8 cellular contexts compared by ENCODE assay signal in genomic region chr16:30956601-30957455, GRCh38. TPM values are rescaled to one million over a fixed set of nuclear protein-coding genes. Genes with fewer than 3 reads are reported as not detected.
A peak's percentile ranks its signal among the peaks of the same experiment; 100 is the strongest.
DNase-seq lines count a peak whose midpoint lies in the region; ATAC-seq, FAIRE-seq and TF ChIP-seq lines count a peak whose summit lies in the region.

No MANE protein-coding gene starts in this region.

- CTCF ChIA-PET in A549 (lab: Yijun Ruan, JAX), result interaction anchor here (0.6 to 8.2 kb wide), 3 partner anchors 15 to 78 kb away, joined by 3 to 78 read pairs (median 3); no protein-coding TSS in a partner anchor

- TF ChIP-seq RAD21 in A549 (conservative IDR thresholded peaks at IDR 0.05 in 1 of 2, IDR thresholded peaks at IDR 0.05 in 1 of 2), result no peak

- peak overlapping the region; percentile 93 for H3K4me3 Mint-ChIP-seq in memory B cell

- peaks cover 17% of the 10 kb centered on the region for H3K4me1 Mint-ChIP-seq in memory B cell

- TF ChIP-seq POLR2A in A549 (IDR thresholded peaks at IDR 0.05; ENCODE audit: low read length), result no peak; the same call in none of the 2 replicates

- H3K27me3 Mint-ChIP-seq in memory B cell, result no peaks in the 10 kb centered on the region

- DNase-seq in A549 (ENCODE audit: low read depth in 1 of 2, low spot score in 1 of 2), result peak; percentile 79 to 91
- DNase-seq in NCI-H82 (lab: John Stamatoyannopoulos, UW), result peak; percentile 84
- peak; percentile 74 to 82 for DNase-seq in activated CD8-positive, alpha-beta memory T cell treated with anti-CD3 and anti-CD28 coated beads for 1 hour (ENCODE audit: extremely low read depth in 1 of 2, low read depth in 1 of 2)
- peak; percentile 77 for DNase-seq in effector CD8-positive, alpha-beta T cell (lab: John Stamatoyannopoulos, UW)
- DNase-seq in memory B cell (ENCODE audit: low spot score in 2 of 2), result peak; percentile 66 to 85
- DNase-seq in stimulated activated CD8-positive, alpha-beta memory T cell treated with anti-CD3 and anti-CD28 coated beads, Interleukin-12 subunit alpha, Interleukin-12 subunit beta, amount 100 ng/mL, for 4 hours (ENCODE audit: low read depth), result peak; percentile 79

- TF ChIP-seq CTCF in A549 (IDR thresholded peaks at IDR 0.05), result 0 out of 3 replicates have a peak, but pooled peaks have one; percentile 25

- no peaks in the 10 kb centered on the region for H3K9me3 Mint-ChIP-seq in memory B cell

- TF ChIP-seq EP300 in A549 (IDR thresholded peaks at IDR 0.05), result no peak

- 38% methylated on average over 26 of the region's 42 CpGs for WGBS in A549 (ENCODE audit: missing lambda C conversion rate)

- H3K27ac Mint-ChIP-seq in memory B cell, result peak overlapping the region; percentile 54

- ATAC-seq in A549 (peak; percentile 65 to 80), GM18511 (IDR thresholded peaks at IDR 0.05; ENCODE audit: unreplicated experiment) (peak; percentile 62), HG03280 (IDR thresholded peaks at IDR 0.05; ENCODE audit: unreplicated experiment) (peak; percentile 39), memory B cell (ENCODE audit: low read depth) (peak; percentile 49)

- H3K36me3 Mint-ChIP-seq in memory B cell, result peaks cover 8% of the 10 kb centered on the region

- H3K27ac ChIP-seq in A549, result peak overlapping the region; percentile 98 to 100

- H3K4me1 ChIP-seq in A549, result peaks cover 22% of the 10 kb centered on the region

- POLR2A ChIA-PET in A549 (lab: Yijun Ruan, JAX), result interaction anchor here (0.6 to 1.6 kb wide), 6 partner anchors 14 to 486 kb away, joined by 3 to 5 read pairs (median 4); partner anchors contain the start of genes KAT8, ZNF646, ZNF668 and ZNF843

- H3K4me2 ChIP-seq in A549, result peak overlapping the region; percentile 73

- H3K9me3 ChIP-seq in A549, result no peaks in the 10 kb centered on the region

- FAIRE-seq in A549 (lab: Jason Lieb, UNC), result no peak

- peak overlapping the region; percentile 77 for H3K4me3 ChIP-seq in A549

TF ChIP-seq in A549, 52 proteins besides CTCF, POLR2A, EP300 and RAD21 (continues in another document):
- TF ChIP-seq SMC3 (IDR thresholded peaks at IDR 0.05) (no peak), FOXS1 (CRISPR knock-in tag; IDR thresholded peaks at IDR 0.05) (no peak), CEBPB (IDR thresholded peaks at IDR 0.05) (0 out of 4 replicates have a peak, but pooled peaks of 1 of the 2 experiments have one; percentile 22), ZSCAN20 (CRISPR knock-in tag; IDR thresholded peaks at IDR 0.05) (no peak), HDAC2 (IDR thresholded peaks at IDR 0.05) (peak; percentile 95), GATA3 (IDR thresholded peaks at IDR 0.05; ENCODE audit: borderline replicate concordance) (no peak; the same call in 1 of the 2 replicates), BHLHE40 (IDR thresholded peaks at IDR 0.05; ENCODE audit: low read depth, low read length) (no peak), HOXA7 (CRISPR knock-in tag; IDR thresholded peaks at IDR 0.05) (no peak), ESRRA (IDR thresholded peaks at IDR 0.05; ENCODE audit: borderline replicate concordance, low read length) (peak; percentile 72; the same call in 1 of the 2 replicates), KDM5A (IDR thresholded peaks at IDR 0.05) (no peak), CHD4 (IDR thresholded peaks at IDR 0.05; ENCODE audit: borderline replicate concordance) (peak; percentile 97), ZNF302 (CRISPR knock-in tag; IDR thresholded peaks at IDR 0.05) (no peak), CBX8 (IDR thresholded peaks at IDR 0.05) (no peak), KDM1A (IDR thresholded peaks at IDR 0.05; ENCODE audit: low read depth) (peak; percentile 99), NPAS2 (CRISPR knock-in tag; IDR thresholded peaks at IDR 0.05; ENCODE audit: borderline replicate concordance) (no peak), CBX2 (IDR thresholded peaks at IDR 0.05; ENCODE audit: borderline replicate concordance, low read depth) (no peak), ATOH8 (CRISPR knock-in tag; IDR thresholded peaks at IDR 0.05; ENCODE audit: low read depth) (no peak), MAZ (IDR thresholded peaks at IDR 0.05; ENCODE audit: borderline replicate concordance, low read depth, low read length) (no peak), NFE2L2 (conservative IDR thresholded peaks at IDR 0.05; ENCODE audit: low read length) (no peak), ZFP36 (IDR thresholded peaks at IDR 0.05; ENCODE audit: borderline replicate concordance, partially characterized antibody) (no peak), MYC (IDR thresholded peaks at IDR 0.05; ENCODE audit: borderline replicate concordance, low read length) (no peak), RNF2 (IDR thresholded peaks at IDR 0.05; ENCODE audit: borderline replicate concordance, low read depth) (no peak), PHF8 (IDR thresholded peaks at IDR 0.05; ENCODE audit: borderline replicate concordance, low read depth) (no peak), TP53 (CRISPR knock-in tag; IDR thresholded peaks at IDR 0.05) (peak; percentile 84; the same call in 1 of the 2 replicates), TFCP2L1 (CRISPR knock-in tag; IDR thresholded peaks at IDR 0.05) (no peak), FOSL2 (IDR thresholded peaks at IDR 0.05) (no peak), FOSL2 (CRISPR knock-in tag; IDR thresholded peaks at IDR 0.05) (peak; percentile 57), EHMT2 (IDR thresholded peaks at IDR 0.05; ENCODE audit: low read depth) (no peak)
- TF ChIP-seq, protein P1, sequence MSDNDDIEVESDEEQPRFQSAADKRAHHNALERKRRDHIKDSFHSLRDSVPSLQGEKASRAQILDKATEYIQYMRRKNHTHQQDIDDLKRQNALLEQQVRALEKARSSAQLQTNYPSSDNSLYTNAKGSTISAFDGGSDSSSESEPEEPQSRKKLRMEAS (IDR thresholded peaks at IDR 0.05), result peak; percentile 48; the same call in 1 of the 2 replicates
- TF ChIP-seq, protein P2, sequence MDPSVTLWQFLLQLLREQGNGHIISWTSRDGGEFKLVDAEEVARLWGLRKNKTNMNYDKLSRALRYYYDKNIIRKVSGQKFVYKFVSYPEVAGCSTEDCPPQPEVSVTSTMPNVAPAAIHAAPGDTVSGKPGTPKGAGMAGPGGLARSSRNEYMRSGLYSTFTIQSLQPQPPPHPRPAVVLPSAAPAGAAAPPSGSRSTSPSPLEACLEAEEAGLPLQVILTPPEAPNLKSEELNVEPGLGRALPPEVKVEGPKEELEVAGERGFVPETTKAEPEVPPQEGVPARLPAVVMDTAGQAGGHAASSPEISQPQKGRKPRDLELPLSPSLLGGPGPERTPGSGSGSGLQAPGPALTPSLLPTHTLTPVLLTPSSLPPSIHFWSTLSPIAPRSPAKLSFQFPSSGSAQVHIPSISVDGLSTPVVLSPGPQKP (IDR thresholded peaks at IDR 0.05; ENCODE audit: low read depth, low read length), result no peak
- TF ChIP-seq, protein P3, sequence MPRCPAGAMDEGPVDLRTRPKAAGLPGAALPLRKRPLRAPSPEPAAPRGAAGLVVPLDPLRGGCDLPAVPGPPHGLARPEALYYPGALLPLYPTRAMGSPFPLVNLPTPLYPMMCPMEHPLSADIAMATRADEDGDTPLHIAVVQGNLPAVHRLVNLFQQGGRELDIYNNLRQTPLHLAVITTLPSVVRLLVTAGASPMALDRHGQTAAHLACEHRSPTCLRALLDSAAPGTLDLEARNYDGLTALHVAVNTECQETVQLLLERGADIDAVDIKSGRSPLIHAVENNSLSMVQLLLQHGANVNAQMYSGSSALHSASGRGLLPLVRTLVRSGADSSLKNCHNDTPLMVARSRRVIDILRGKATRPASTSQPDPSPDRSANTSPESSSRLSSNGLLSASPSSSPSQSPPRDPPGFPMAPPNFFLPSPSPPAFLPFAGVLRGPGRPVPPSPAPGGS (IDR thresholded peaks at IDR 0.05), result no peak

RNA-seq across cellular contexts. Expression of gene SETD1A, which starts 0.7 kb away (rescaled TPM):
- polyA plus RNA-seq in A549 (2011; rRNA removed) (2.0 and 3.8 TPM in 2 replicates), A549 (2017; fragmentation: RNase III; extraction: RNeasy Plus Mini Kit Qiagen cat#74134 plus additional on column Dnase treatment) (15.7 to 22.6 TPM (median 21.2 TPM) in 3 replicates)
- 8.7 and 11.2 TPM in 2 replicates for polyA plus RNA-seq in A549 (2012; cell fraction: cytosol; rRNA removed)
- 30.5 and 31.9 TPM in 2 replicates for polyA plus RNA-seq in A549 (2012; cell fraction: nucleus; rRNA removed)
- 3.9 and 7.0 TPM in 2 replicates for polyA minus RNA-seq in A549 (2011; rRNA and poly(A)+ RNA removed)

RNA-seq across cellular contexts. Expression of gene ORAI3, which starts 8.0 kb away (rescaled TPM):
- 14.1 and 17.3 TPM in 2 replicates for polyA plus RNA-seq in A549 (2011; rRNA removed)
- 5.9 and 10.3 TPM in 2 replicates for polyA plus RNA-seq in A549 (2012; cell fraction: cytosol; rRNA removed)
- polyA plus RNA-seq in A549 (2012; cell fraction: nucleus; rRNA removed), result 10.8 and 11.6 TPM in 2 replicates
- polyA plus RNA-seq in A549 (2017; fragmentation: RNase III; extraction: RNeasy Plus Mini Kit Qiagen cat#74134 plus additional on column Dnase treatment), result 7.1 to 11.8 TPM (median 10.5 TPM) in 3 replicates
- polyA minus RNA-seq in A549 (2011; rRNA and poly(A)+ RNA removed), result 11.0 and 13.8 TPM in 2 replicates

RNA-seq across cellular contexts. Expression of gene HSD3B7, which starts 28.2 kb away (rescaled TPM):
- polyA plus RNA-seq in A549 (2011; rRNA removed) (10.5 and 15.2 TPM in 2 replicates), A549 (2017; fragmentation: RNase III; extraction: RNeasy Plus Mini Kit Qiagen cat#74134 plus additional on column Dnase treatment) (17.3 to 20.1 TPM (median 19.7 TPM) in 3 replicates)
- polyA plus RNA-seq in A549 (2012; cell fraction: cytosol; rRNA removed), result 11.1 and 16.1 TPM in 2 replicates
- polyA plus RNA-seq in A549 (2012; cell fraction: nucleus; rRNA removed), result 24.6 and 27.6 TPM in 2 replicates
- polyA minus RNA-seq in A549 (2011; rRNA and poly(A)+ RNA removed), result 11.4 and 13.6 TPM in 2 replicates

RNA-seq across cellular contexts. Expression of gene FBXL19, which starts 33.5 kb away (rescaled TPM):
- polyA plus RNA-seq in A549 (2011; rRNA removed), result 5.6 and 7.0 TPM in 2 replicates
- polyA plus RNA-seq in A549 (2012; cell fraction: cytosol; rRNA removed), result 11.4 and 17.1 TPM in 2 replicates
- 29.7 and 38.9 TPM in 2 replicates for polyA plus RNA-seq in A549 (2012; cell fraction: nucleus; rRNA removed)
- 15.5 to 21.5 TPM (median 18.3 TPM) in 3 replicates for polyA plus RNA-seq in A549 (2017; fragmentation: RNase III; extraction: RNeasy Plus Mini Kit Qiagen cat#74134 plus additional on column Dnase treatment)
- polyA minus RNA-seq in A549 (2011; rRNA and poly(A)+ RNA removed), result 6.8 and 9.4 TPM in 2 replicates

RNA-seq across cellular contexts. Expression of gene STX1B, which starts 53.6 kb away (rescaled TPM):
- polyA plus RNA-seq in A549 (2011; rRNA removed), result 2.6 and 2.7 TPM in 2 replicates
- polyA plus RNA-seq in A549 (2012; cell fraction: cytosol; rRNA removed), result 2.4 and 2.5 TPM in 2 replicates
- polyA plus RNA-seq in A549 (2012; cell fraction: nucleus; rRNA removed), result 14.1 and 14.8 TPM in 2 replicates
- polyA plus RNA-seq in A549 (2017; fragmentation: RNase III; extraction: RNeasy Plus Mini Kit Qiagen cat#74134 plus additional on column Dnase treatment), result 2.4 to 4.4 TPM (median 2.8 TPM) in 3 replicates
- polyA minus RNA-seq in A549 (2011; rRNA and poly(A)+ RNA removed), result 7.2 and 9.9 TPM in 2 replicates

Comparison
In these comparisons a context has a peak if more than half of its experiments do, and no peak if none do; other contexts are left out.
1. Peak in every context shown above with its lines: DNase-seq, ATAC-seq, H3K4me3 ChIP-seq and H3K27ac ChIP-seq.